ENCODE assay signal across 19 cellular contexts in the genomic region with DNA sequence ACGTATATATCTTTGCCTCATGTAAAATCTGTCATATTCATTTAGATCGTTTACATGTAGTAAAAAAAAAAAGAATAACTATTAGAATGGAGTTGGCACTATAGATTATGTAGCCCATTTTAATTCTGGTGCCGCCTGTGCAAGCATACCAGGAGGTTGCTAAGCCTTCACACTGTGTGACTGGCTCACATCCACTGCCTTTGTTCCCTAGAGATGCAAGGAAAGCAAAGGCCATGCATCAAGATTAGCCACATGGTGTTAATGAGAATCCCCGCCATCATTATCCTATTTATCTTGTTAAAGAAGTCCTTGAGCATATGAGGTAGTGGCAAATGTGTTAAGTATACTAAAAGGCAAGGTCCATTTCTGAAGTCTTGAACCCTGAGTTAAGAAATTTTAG.
"Had no signal": no experiment of that assay in that cellular context is flagged by ENCODE, and none has a peak within 500 bp of the region (broad histone marks: within the 10 kb centered on the region; RNA-seq: fewer than 3 reads in every experiment).

No MANE protein-coding gene starts in this region.

- H3K9me3 ChIP-seq: breast epithelium, colonic mucosa had no signal

- H3K27ac ChIP-seq: breast epithelium, colonic mucosa, PC-9, VCaP had no signal

- DNase-seq: activated CD4-positive, alpha-beta T cell treated with anti-CD3 and anti-CD28 coated beads for 4 hours; activated CD8-positive, alpha-beta memory T cell treated with anti-CD3 and anti-CD28 coated beads, Interleukin-2, amount 50 U/mL, for 48 hours; activated CD8-positive, alpha-beta T cell treated with anti-CD3 and anti-CD28 coated beads for 36 hours; activated T-cell treated with anti-CD3 and anti-CD28 coated beads, Interleukin-2, amount 50 U/mL, for 1 hour; aorta; caudate nucleus; colonic mucosa; KG1; NCI-H1048; NCI-H1694; NCI-H2029 treated with DMSO at 0.1 percent for 48 hours; NCI-H226; PC-9; SHP77 treated with DMSO at 0.1 percent for 48 hours; T-helper 17 cell; T-helper 9 cell had no signal

- H3K4me1 ChIP-seq: breast epithelium, colonic mucosa had no signal

- H3K36me3 ChIP-seq: breast epithelium, colonic mucosa had no signal

- ATAC-seq: activated CD4-positive, CD25-positive, alpha-beta regulatory T cell treated with anti-CD3 and anti-CD28 coated beads, Interleukin-2, amount 50 U/mL, for 24 hours; activated CD8-positive, alpha-beta T cell treated with anti-CD3 and anti-CD28 coated beads for 36 hours; T-helper 17 cell had no signal

- H3K4me3 ChIP-seq: breast epithelium, colonic mucosa, PC-9 had no signal

- H3K27me3 ChIP-seq: breast epithelium, colonic mucosa had no signal
